Comparison of ENCODE assay signal across 8 cellular contexts in genomic region chrX:53224860-53225797, GRCh38. TPM values are rescaled to one million over a fixed set of nuclear protein-coding genes. Genes with fewer than 3 reads are reported as not detected.
DNase-seq lines count a peak whose midpoint lies in the region; ATAC-seq and TF ChIP-seq lines count a peak whose summit lies in the region.

Gene KDM5C, minus strand, starts transcription at chrX:53225207. Its CDS starts 318 bp downstream, at chrX:53224889.

- TF ChIP-seq POLR2A in GM19193 (IDR thresholded peaks at IDR 0.05; ENCODE audit: extremely low read depth, insufficient read depth, insufficient read length), result peak; percentile 91

- H3K4me1 ChIP-seq in colonic mucosa, result peaks cover 14% of the 10 kb centered on the region

- H3K4me3 ChIP-seq in colonic mucosa, result peak within 1 kb of the TSS; percentile 97

- H3K36me3 ChIP-seq in colonic mucosa, result no peaks in the 10 kb centered on the region

- peak within 1 kb of the TSS; percentile 92 to 97 for H3K9ac ChIP-seq in colonic mucosa (ENCODE audit: low read depth in 2 of 2, low read length in 2 of 2)

- H3K27ac ChIP-seq in colonic mucosa, result peak within 1 kb of the TSS; percentile 76

- DNase-seq in AG20443 (ENCODE audit: low spot score) (peak; percentile 94), NCI-H526 (lab: John Stamatoyannopoulos, UW) (peak; percentile 88 to 92), colonic mucosa (peak; percentile 96), left colon (peak; percentile 96)
- DNase-seq in activated CD4-positive, alpha-beta T cell treated with anti-CD3 and anti-CD28 coated beads for 48 hours, result peak; percentile 88
- DNase-seq in stimulated activated CD4-positive, alpha-beta T cell treated with anti-CD3 and anti-CD28 coated beads, Interleukin-1b, Interleukin-23, amount 100 ng/mL, for 48 hours, result peak; percentile 89

- intact Hi-C loops in colonic mucosa (cut with DNase I) (no loop called here), left colon (cut with DNase I, micrococcal nuclease) (no loop called here)

- peak; percentile 73 for ATAC-seq in HG03442 (IDR thresholded peaks at IDR 0.05; ENCODE audit: unreplicated experiment)
- peak; percentile 84 for ATAC-seq in left colon

- no peak for TF ChIP-seq CTCF in colonic mucosa (IDR thresholded peaks at IDR 0.05)

- H3K9me3 ChIP-seq in colonic mucosa, result no peaks in the 10 kb centered on the region

- no peaks in the 10 kb centered on the region for H3K27me3 ChIP-seq in colonic mucosa

RNA-seq across cellular contexts. Expression of gene KDM5C, which starts in this region (rescaled TPM):
- 100 to 1,000 TPM; 115 to 130 TPM for total RNA-seq in colonic mucosa
- total RNA-seq in left colon, result 100 to 1,000 TPM; 105 to 110 TPM

Comparison
In these comparisons a context has a peak if more than half of its experiments do, and no peak if none do; other contexts are left out.
1. Peak in every context shown above with its lines: DNase-seq, ATAC-seq, H3K4me3 ChIP-seq and H3K27ac ChIP-seq.